14 cellular contexts compared by ENCODE assay signal in the genomic region with DNA sequence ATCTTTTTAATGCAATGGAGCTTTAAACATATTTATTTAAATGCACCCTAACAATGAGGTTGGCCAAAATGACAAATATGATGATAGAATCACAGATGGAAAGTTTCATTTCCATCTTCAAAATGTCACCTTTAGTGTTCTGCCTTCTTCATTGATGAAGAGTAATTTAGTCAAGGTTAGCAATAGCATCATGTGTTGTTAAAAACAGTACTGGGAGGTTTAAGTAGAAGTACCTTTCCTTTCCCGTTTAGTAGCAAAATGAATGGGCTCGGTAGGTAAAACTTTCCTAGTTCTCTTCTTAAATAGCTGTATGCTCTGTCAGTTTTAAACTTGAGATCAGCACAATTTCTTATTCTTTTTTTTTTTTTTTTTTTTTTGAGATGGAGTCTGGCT. TPM values are rescaled to one million over a fixed set of nuclear protein-coding genes. Genes with fewer than 3 reads are reported as not detected.
DNase-seq lines count a peak whose midpoint lies in the region; ATAC-seq lines count a peak whose summit lies in the region.
"Had no signal": no experiment of that assay in that cellular context is flagged by ENCODE, and none has a peak within 500 bp of the region (broad histone marks: within the 10 kb centered on the region; RNA-seq: fewer than 3 reads in every experiment).

No MANE protein-coding gene starts in this region.

- no peak overlapping the region for H3K27ac Mint-ChIP-seq in stimulated activated naive CD8-positive, alpha-beta T cell treated with anti-CD3 and anti-CD28 coated beads, Interleukin-15, amount 100 ng/mL, for 72 hours
- no peak overlapping the region for H3K27ac Mint-ChIP-seq in activated T-helper 17 cell treated with anti-CD3 and anti-CD28 coated beads, Interleukin-2, amount 50 U/mL, for 72 hours
- H3K27ac Mint-ChIP-seq in stimulated activated naive B cell treated with anti-CD40 and anti-IgM and Interleukin-4, amounts not matched to agents 10 μg/mL and 1 μg/mL and 100 μg/mL, for 72 hours, result peak overlapping the region; percentile 91
- H3K27ac Mint-ChIP-seq: B cell; CD8-positive, alpha-beta T cell had no signal

- H3K27me3 Mint-ChIP-seq in activated T-cell treated with anti-CD3 and anti-CD28 coated beads, Interleukin-2, amount 50 U/mL, for 4 hours (ENCODE audit: low read depth), result no peaks in the 10 kb centered on the region
- H3K27me3 Mint-ChIP-seq in stimulated activated naive CD8-positive, alpha-beta T cell treated with anti-CD3 and anti-CD28 coated beads, Interleukin-15, amount 100 ng/mL, for 72 hours, result no peaks in the 10 kb centered on the region
- no peaks in the 10 kb centered on the region for H3K27me3 Mint-ChIP-seq in activated T-helper 17 cell treated with anti-CD3 and anti-CD28 coated beads, Interleukin-2, amount 50 U/mL, for 72 hours
- H3K27me3 Mint-ChIP-seq in stimulated activated naive B cell treated with anti-CD40 and anti-IgM and Interleukin-4, amounts not matched to agents 10 μg/mL and 1 μg/mL and 100 μg/mL, for 72 hours, result no peaks in the 10 kb centered on the region
- H3K27me3 Mint-ChIP-seq: B cell had no signal

- H3K9me3 Mint-ChIP-seq in activated T-cell treated with anti-CD3 and anti-CD28 coated beads, Interleukin-2, amount 50 U/mL, for 4 hours, result no peaks in the 10 kb centered on the region
- no peaks in the 10 kb centered on the region for H3K9me3 Mint-ChIP-seq in stimulated activated naive CD8-positive, alpha-beta T cell treated with anti-CD3 and anti-CD28 coated beads, Interleukin-15, amount 100 ng/mL, for 72 hours
- no peaks in the 10 kb centered on the region for H3K9me3 Mint-ChIP-seq in activated T-helper 17 cell treated with anti-CD3 and anti-CD28 coated beads, Interleukin-2, amount 50 U/mL, for 72 hours
- H3K9me3 Mint-ChIP-seq in stimulated activated naive B cell treated with anti-CD40 and anti-IgM and Interleukin-4, amounts not matched to agents 10 μg/mL and 1 μg/mL and 100 μg/mL, for 72 hours, result no peaks in the 10 kb centered on the region
- H3K9me3 Mint-ChIP-seq: CD8-positive, alpha-beta T cell had no signal

- peaks cover 40% of the 10 kb centered on the region for H3K36me3 Mint-ChIP-seq in activated T-cell treated with anti-CD3 and anti-CD28 coated beads, Interleukin-2, amount 50 U/mL, for 4 hours (ENCODE audit: insufficient read depth)
- H3K36me3 Mint-ChIP-seq in activated T-helper 17 cell treated with anti-CD3 and anti-CD28 coated beads, Interleukin-2, amount 50 U/mL, for 72 hours (ENCODE audit: low read depth), result peaks cover 79% of the 10 kb centered on the region
- H3K36me3 Mint-ChIP-seq in stimulated activated naive B cell treated with anti-CD40 and anti-IgM and Interleukin-4, amounts not matched to agents 10 μg/mL and 1 μg/mL and 100 μg/mL, for 72 hours, result peaks cover 44 to 63% of the 10 kb centered on the region in 2 donors

- H3K4me3 Mint-ChIP-seq in activated T-cell treated with anti-CD3 and anti-CD28 coated beads, Interleukin-2, amount 50 U/mL, for 4 hours, result no peak overlapping the region
- no peak overlapping the region for H3K4me3 Mint-ChIP-seq in stimulated activated naive CD8-positive, alpha-beta T cell treated with anti-CD3 and anti-CD28 coated beads, Interleukin-15, amount 100 ng/mL, for 72 hours
- H3K4me3 Mint-ChIP-seq in activated T-helper 17 cell treated with anti-CD3 and anti-CD28 coated beads, Interleukin-2, amount 50 U/mL, for 72 hours, result no peak overlapping the region
- H3K4me3 Mint-ChIP-seq in stimulated activated naive B cell treated with anti-CD40 and anti-IgM and Interleukin-4, amounts not matched to agents 10 μg/mL and 1 μg/mL and 100 μg/mL, for 72 hours, result no peak overlapping the region
- H3K4me3 Mint-ChIP-seq: B cell; CD8-positive, alpha-beta T cell had no signal

- peak; percentile 43 for ATAC-seq in activated T-cell treated with anti-CD3 and anti-CD28 coated beads, Interleukin-2, amount 50 U/mL, for 4 hours
- peak; percentile 72 for ATAC-seq in stimulated activated naive CD8-positive, alpha-beta T cell treated with anti-CD3 and anti-CD28 coated beads, Interleukin-15, Interleukin-2, amounts not matched to agents 100 U/mL and 50 U/mL, for 24 hours
- no peak for ATAC-seq in stimulated activated naive CD8-positive, alpha-beta T cell treated with anti-CD3 and anti-CD28 coated beads, Interleukin-15, amount 100 ng/mL, for 72 hours
- ATAC-seq in activated T-helper 17 cell treated with anti-CD3 and anti-CD28 coated beads, Interleukin-2, amount 50 U/mL, for 72 hours (replicated peaks), result peak; percentile 77
- ATAC-seq in stimulated activated naive B cell treated with anti-CD40 and anti-IgM and Interleukin-4, amounts not matched to agents 10 μg/mL and 1 μg/mL and 100 μg/mL, for 72 hours (replicated peaks), result peak; percentile 87 to 90
- ATAC-seq: CD8-positive, alpha-beta T cell had no signal

- peaks cover 5% of the 10 kb centered on the region for H3K4me1 Mint-ChIP-seq in activated T-cell treated with anti-CD3 and anti-CD28 coated beads, Interleukin-2, amount 50 U/mL, for 4 hours (ENCODE audit: low read depth)
- peaks cover 16% of the 10 kb centered on the region for H3K4me1 Mint-ChIP-seq in stimulated activated naive CD8-positive, alpha-beta T cell treated with anti-CD3 and anti-CD28 coated beads, Interleukin-15, amount 100 ng/mL, for 72 hours
- H3K4me1 Mint-ChIP-seq in activated T-helper 17 cell treated with anti-CD3 and anti-CD28 coated beads, Interleukin-2, amount 50 U/mL, for 72 hours, result peaks cover 4% of the 10 kb centered on the region
- peaks cover 13 to 36% of the 10 kb centered on the region in 2 donors for H3K4me1 Mint-ChIP-seq in stimulated activated naive B cell treated with anti-CD40 and anti-IgM and Interleukin-4, amounts not matched to agents 10 μg/mL and 1 μg/mL and 100 μg/mL, for 72 hours

- no peak for DNase-seq in activated T-cell treated with anti-CD3 and anti-CD28 coated beads, Interleukin-2, amount 50 U/mL, for 4 hours
- no peak for DNase-seq in activated T-cell treated with anti-CD3 and anti-CD28 coated beads, Interleukin-2, amount 50 U/mL, for 48 hours
- no peak for DNase-seq in stimulated activated naive CD8-positive, alpha-beta T cell treated with anti-CD3 and anti-CD28 coated beads, Interleukin-15, Interleukin-2, amounts not matched to agents 100 U/mL and 50 U/mL, for 24 hours
- DNase-seq in stimulated activated naive CD8-positive, alpha-beta T cell treated with anti-CD3 and anti-CD28 coated beads, Interleukin-15, amount 100 ng/mL, for 72 hours, result no peak
- DNase-seq in stimulated activated naive B cell treated with anti-CD40 and anti-IgM and Interleukin-4, amounts not matched to agents 10 μg/mL and 1 μg/mL and 100 μg/mL, for 72 hours, result no peak
- DNase-seq in activated CD8-positive, alpha-beta memory T cell treated with anti-CD3 and anti-CD28 coated beads, Interleukin-2, amount 50 U/mL, for 48 hours, result no peak
- no peak for DNase-seq in stimulated activated naive CD4-positive, alpha-beta T cell (lab: John Stamatoyannopoulos, UW)
- DNase-seq: Calu3; CD8-positive, alpha-beta T cell; DMS53; DND-41; EL had no signal

RNA-seq across cellular contexts. Expression of a gene that starts 35.1 kb away (rescaled TPM):
- 10 to 100 TPM; 17.6 to 20.9 (median 19.5) TPM for total RNA-seq in activated T-cell treated with anti-CD3 and anti-CD28 coated beads, Interleukin-2, amount 50 U/mL, for 4 hours
- 10 to 100 TPM; 25.9 to 34.1 TPM for total RNA-seq in activated T-helper 17 cell treated with anti-CD3 and anti-CD28 coated beads, Interleukin-2, amount 50 U/mL, for 72 hours

RNA-seq across cellular contexts. Expression of a gene that starts 48.9 kb away (rescaled TPM):
- total RNA-seq in activated T-cell treated with anti-CD3 and anti-CD28 coated beads, Interleukin-2, amount 50 U/mL, for 4 hours, result under 1 TPM; 0.13 to 0.19 (median 0.13) TPM
- under 1 TPM; 0.09 to 0.24 TPM for total RNA-seq in activated T-helper 17 cell treated with anti-CD3 and anti-CD28 coated beads, Interleukin-2, amount 50 U/mL, for 72 hours
